In the genomic region with DNA sequence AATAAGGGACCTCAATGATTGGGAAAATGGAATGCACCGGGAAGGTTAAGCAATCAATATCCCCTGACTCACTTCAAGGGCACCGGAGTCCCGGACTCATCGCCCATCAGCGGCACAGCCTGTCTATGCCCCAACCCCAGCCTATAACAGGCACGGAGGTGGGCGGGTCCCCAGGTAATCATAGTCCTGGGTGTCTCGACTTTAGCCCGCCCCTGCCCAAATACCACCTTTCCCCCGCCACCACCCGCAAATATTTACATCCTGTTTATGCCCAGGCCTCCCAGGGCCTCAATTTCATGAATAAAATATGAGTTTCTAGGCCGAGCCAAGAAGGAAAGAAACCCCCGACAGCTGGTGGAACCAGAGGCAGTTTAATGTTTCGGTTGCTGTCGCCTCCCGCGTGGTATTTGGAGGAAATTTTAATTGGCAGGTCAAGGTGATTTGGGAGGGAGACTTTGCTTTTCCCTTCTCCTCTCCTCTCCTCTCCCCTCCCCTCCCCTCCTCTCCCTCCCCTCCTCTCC, we compare ENCODE assay signal across 8 cellular contexts. TPM values are rescaled to one million over a fixed set of nuclear protein-coding genes. Genes with fewer than 3 reads are reported as not detected.
DNase-seq lines count a peak whose midpoint lies in the region; TF ChIP-seq lines count a peak whose summit lies in the region.

No MANE protein-coding gene starts in this region.

- peak overlapping the region; percentile 83 for H3K4me3 Mint-ChIP-seq in HFFc6

- no peaks in the 10 kb centered on the region for H3K36me3 Mint-ChIP-seq in HFFc6 (ENCODE audit: low read depth)

- H3K4me1 Mint-ChIP-seq in HFFc6 (ENCODE audit: low read depth): peaks cover 34% of the 10 kb centered on the region

- peaks cover 6% of the 10 kb centered on the region for H3K27me3 Mint-ChIP-seq in HFFc6 (ENCODE audit: insufficient read depth)

- no peaks in the 10 kb centered on the region for H3K9me3 Mint-ChIP-seq in HFFc6

- H3K27ac Mint-ChIP-seq in HFFc6: no peak overlapping the region

- TF ChIP-seq CTCF in HFFc6 (IDR thresholded peaks at IDR 0.05): no peak

- peak; percentile 74 for DNase-seq in DMS53 treated with DMSO at 0.1 percent for 48 hours (lab: John Stamatoyannopoulos, UW; ENCODE audit: unreplicated experiment)
- DNase-seq in HFFc6: peak; percentile 46
- DNase-seq in NCI-H345 (lab: John Stamatoyannopoulos, UW): peak; percentile 83
- DNase-seq in activated CD4-positive, alpha-beta T cell treated with anti-CD3 and anti-CD28 coated beads, Interleukin-2, amount 50 U/mL, for 4 hours: peak; percentile 47 to 56
- peak; percentile 60 for DNase-seq in effector CD4-positive, alpha-beta T cell
- peak; percentile 75 for DNase-seq in medulla oblongata (ENCODE audit: extremely low spot score)
- DNase-seq in stimulated activated CD8-positive, alpha-beta memory T cell treated with anti-CD3 and anti-CD28 coated beads, Interleukin-12 subunit alpha, Interleukin-12 subunit beta, amount 100 ng/mL, for 1 hour (ENCODE audit: low read depth): peak; percentile 25
- DNase-seq in HK-2 (ENCODE audit: unreplicated experiment): no peak

RNA-seq across cellular contexts. Expression of a gene that starts 15.6 kb away (rescaled TPM):
- total RNA-seq in HFFc6 (2021; fragmentation: NEBNext Ultra II Directional; extraction: Animal tissue kit (Norgen Biotek cat#: 25700)): 10 to 100 TPM; 16.8 to 37.7 (median 34.0) TPM

RNA-seq across cellular contexts. Expression of a gene that starts 19.4 kb away (rescaled TPM):
- 10 to 100 TPM; 27.9 to 37.5 (median 34.5) TPM for total RNA-seq in HFFc6 (2021; fragmentation: NEBNext Ultra II Directional; extraction: Animal tissue kit (Norgen Biotek cat#: 25700))
